Comparison of ENCODE assay signal across 1 cellular context in genomic region chrX:72247206-72247944, GRCh38.
TF ChIP-seq lines count a peak whose summit lies in the region.

No MANE protein-coding gene starts in this region.

TF ChIP-seq in HepG2, 621 proteins besides CTCF, POLR2A, EP300 and RAD21:
- TF ChIP-seq ZNF543 (CRISPR knock-in tag; IDR thresholded peaks at IDR 0.05) (no peak), NR2F1 (CRISPR knock-in tag; IDR thresholded peaks at IDR 0.05) (0 out of 4 replicates have a peak, but pooled peaks of 1 of the 2 experiments have one; percentile 15), SRF (IDR thresholded peaks at IDR 0.05; ENCODE audit: low read depth, low read length) (peak; percentile 46; the same call in 1 of the 2 replicates)
